3 cellular contexts compared by ENCODE assay signal in the genomic region with DNA sequence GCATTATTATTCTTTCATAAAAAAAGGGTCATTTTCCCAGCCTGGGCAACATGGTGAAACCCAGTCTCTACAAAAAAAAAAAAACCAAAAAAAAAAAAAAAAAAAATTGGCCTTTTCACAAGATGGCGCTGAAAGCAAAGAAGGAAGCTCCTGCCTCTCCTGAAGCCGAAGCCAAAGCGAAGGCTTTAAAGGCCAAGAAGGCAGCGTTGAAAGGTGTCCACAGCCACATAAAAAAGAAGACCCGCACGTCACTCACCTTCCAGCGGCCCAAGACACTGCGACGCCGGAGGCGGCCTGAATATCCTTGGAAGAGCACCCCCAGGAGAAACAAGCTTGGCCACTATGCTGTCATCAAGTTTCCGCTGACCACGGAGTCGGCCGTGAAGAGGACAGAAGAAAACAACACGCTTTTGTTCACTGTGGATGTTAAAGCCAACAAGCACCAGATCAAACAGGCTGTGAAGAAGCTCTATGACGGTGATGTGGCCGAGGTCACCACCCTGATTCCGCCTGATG.
TF ChIP-seq lines count a peak whose summit lies in the region.

No MANE protein-coding gene starts in this region.

TF ChIP-seq in SK-N-SH, 30 proteins besides CTCF, POLR2A, EP300 and RAD21:
- TF ChIP-seq MXI1 (IDR thresholded peaks at IDR 0.05; ENCODE audit: low read depth, low read length): no peak
- TF ChIP-seq, protein P1, sequence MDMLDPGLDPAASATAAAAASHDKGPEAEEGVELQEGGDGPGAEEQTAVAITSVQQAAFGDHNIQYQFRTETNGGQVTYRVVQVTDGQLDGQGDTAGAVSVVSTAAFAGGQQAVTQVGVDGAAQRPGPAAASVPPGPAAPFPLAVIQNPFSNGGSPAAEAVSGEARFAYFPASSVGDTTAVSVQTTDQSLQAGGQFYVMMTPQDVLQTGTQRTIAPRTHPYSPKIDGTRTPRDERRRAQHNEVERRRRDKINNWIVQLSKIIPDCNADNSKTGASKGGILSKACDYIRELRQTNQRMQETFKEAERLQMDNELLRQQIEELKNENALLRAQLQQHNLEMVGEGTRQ (IDR thresholded peaks at IDR 0.05; ENCODE audit: borderline replicate concordance, low read depth, low read length): no peak
- TF ChIP-seq TAF1 (IDR thresholded peaks at IDR 0.05; ENCODE audit: borderline replicate concordance, low read depth, low read length): no peak
- TF ChIP-seq ZBTB33 (IDR thresholded peaks at IDR 0.05; ENCODE audit: borderline replicate concordance, low read depth): no peak
- no peak for TF ChIP-seq GATA2 (CRISPR knock-in tag; IDR thresholded peaks at IDR 0.05)

TF ChIP-seq in SK-N-SH treated with all-trans-retinoic acid at 6 μM for 48 hours, 23 proteins besides CTCF, POLR2A, EP300 and RAD21:
- TF ChIP-seq, protein P2, sequence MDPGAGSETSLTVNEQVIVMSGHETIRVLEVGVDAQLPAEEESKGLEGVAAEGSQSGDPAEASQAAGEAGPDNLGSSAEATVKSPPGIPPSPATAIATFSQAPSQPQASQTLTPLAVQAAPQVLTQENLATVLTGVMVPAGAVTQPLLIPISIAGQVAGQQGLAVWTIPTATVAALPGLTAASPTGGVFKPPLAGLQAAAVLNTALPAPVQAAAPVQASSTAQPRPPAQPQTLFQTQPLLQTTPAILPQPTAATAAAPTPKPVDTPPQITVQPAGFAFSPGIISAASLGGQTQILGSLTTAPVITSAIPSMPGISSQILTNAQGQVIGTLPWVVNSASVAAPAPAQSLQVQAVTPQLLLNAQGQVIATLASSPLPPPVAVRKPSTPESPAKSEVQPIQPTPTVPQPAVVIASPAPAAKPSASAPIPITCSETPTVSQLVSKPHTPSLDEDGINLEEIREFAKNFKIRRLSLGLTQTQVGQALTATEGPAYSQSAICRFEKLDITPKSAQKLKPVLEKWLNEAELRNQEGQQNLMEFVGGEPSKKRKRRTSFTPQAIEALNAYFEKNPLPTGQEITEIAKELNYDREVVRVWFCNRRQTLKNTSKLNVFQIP (CRISPR knock-in tag; IDR thresholded peaks at IDR 0.05; ENCODE audit: borderline replicate concordance, low read depth): no peak
- TF ChIP-seq, protein P3, sequence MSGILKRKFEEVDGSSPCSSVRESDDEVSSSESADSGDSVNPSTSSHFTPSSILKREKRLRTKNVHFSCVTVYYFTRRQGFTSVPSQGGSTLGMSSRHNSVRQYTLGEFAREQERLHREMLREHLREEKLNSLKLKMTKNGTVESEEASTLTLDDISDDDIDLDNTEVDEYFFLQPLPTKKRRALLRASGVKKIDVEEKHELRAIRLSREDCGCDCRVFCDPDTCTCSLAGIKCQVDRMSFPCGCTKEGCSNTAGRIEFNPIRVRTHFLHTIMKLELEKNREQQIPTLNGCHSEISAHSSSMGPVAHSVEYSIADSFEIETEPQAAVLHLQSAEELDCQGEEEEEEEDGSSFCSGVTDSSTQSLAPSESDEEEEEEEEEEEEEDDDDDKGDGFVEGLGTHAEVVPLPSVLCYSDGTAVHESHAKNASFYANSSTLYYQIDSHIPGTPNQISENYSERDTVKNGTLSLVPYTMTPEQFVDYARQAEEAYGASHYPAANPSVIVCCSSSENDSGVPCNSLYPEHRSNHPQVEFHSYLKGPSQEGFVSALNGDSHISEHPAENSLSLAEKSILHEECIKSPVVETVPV (CRISPR knock-in tag; IDR thresholded peaks at IDR 0.05): no peak
- no peak for TF ChIP-seq ZFP30 (CRISPR knock-in tag; IDR thresholded peaks at IDR 0.05)
- no peak for TF ChIP-seq SNAI2 (CRISPR knock-in tag; IDR thresholded peaks at IDR 0.05)
- no peak for TF ChIP-seq RARB (CRISPR knock-in tag; IDR thresholded peaks at IDR 0.05)
- TF ChIP-seq ARNTL (CRISPR knock-in tag; IDR thresholded peaks at IDR 0.05; ENCODE audit: borderline replicate concordance, low read depth): no peak
- no peak for TF ChIP-seq ZFP3 (CRISPR knock-in tag; IDR thresholded peaks at IDR 0.05)
- TF ChIP-seq PATZ1 (CRISPR knock-in tag; IDR thresholded peaks at IDR 0.05; ENCODE audit: borderline replicate concordance): no peak
- TF ChIP-seq OSR1 (CRISPR knock-in tag; IDR thresholded peaks at IDR 0.05): no peak
- no peak for TF ChIP-seq TCF4 (CRISPR knock-in tag; IDR thresholded peaks at IDR 0.05; ENCODE audit: borderline replicate concordance)
- TF ChIP-seq TOX (CRISPR knock-in tag; IDR thresholded peaks at IDR 0.05; ENCODE audit: borderline replicate concordance): no peak
- no peak for TF ChIP-seq GLIS3 (CRISPR knock-in tag; IDR thresholded peaks at IDR 0.05)
- TF ChIP-seq ZNF565 (CRISPR knock-in tag; conservative IDR thresholded peaks at IDR 0.05; ENCODE audit: low read depth): no peak

TF ChIP-seq in liver, 16 proteins besides CTCF, POLR2A, EP300 and RAD21:
- no peak for TF ChIP-seq TAF1 (conservative IDR thresholded peaks at IDR 0.05)
- no peak for TF ChIP-seq SP1 (IDR thresholded peaks at IDR 0.05)
- no peak for TF ChIP-seq FOXA2 (IDR thresholded peaks at IDR 0.05)
- peak; percentile 20 for TF ChIP-seq YY1 (IDR thresholded peaks at IDR 0.05)
- TF ChIP-seq FOXA1 (IDR thresholded peaks at IDR 0.05): no peak
